23 cellular contexts compared by ENCODE assay signal in genomic region chr18:78623142-78623541, GRCh38.
"Had no signal": no experiment of that assay in that cellular context is flagged by ENCODE, and none has a peak within 500 bp of the region (broad histone marks: within the 10 kb centered on the region; RNA-seq: fewer than 3 reads in every experiment).

No MANE protein-coding gene starts in this region.

- H3K4me2 ChIP-seq: KMS-11, PC-9 had no signal

- H3K36me3 ChIP-seq: breast epithelium had no signal

- H3K27ac ChIP-seq: breast epithelium, KMS-11, PC-9 had no signal

- DNase-seq: activated B cell treated with CpG ODN at 0.5 μM for 24 hours; activated CD4-positive, alpha-beta memory T cell treated with anti-CD3 and anti-CD28 coated beads for 36 hours; activated CD4-positive, alpha-beta T cell treated with anti-CD3 and anti-CD28 coated beads for 1 hour; activated CD4-positive, alpha-beta T cell treated with anti-CD3 and anti-CD28 coated beads, Interleukin-2, amount 10 ng/mL, durations not matched to agents 24 days and 14 days; activated CD8-positive, alpha-beta memory T cell treated with anti-CD3 and anti-CD28 coated beads for 24 hours; activated T-cell treated with anti-CD3 and anti-CD28 coated beads, Interleukin-2, amount 50 U/mL, for 72 hours; caudate nucleus; MV-4-11; NCI-H1092 treated with DMSO at 0.1 percent for 48 hours; NCI-H1417 treated with DMSO at 0.1 percent for 48 hours; NCI-H1694; NCI-H2029; NCI-H2107; NCI-H345; NCI-H510A; NCI-H69; PC-9; SIG-M5; T-cell; T-helper 2 cell; T1000 had no signal

- H3K4me3 ChIP-seq: breast epithelium, PC-9 had no signal

- H2AFZ ChIP-seq: PC-9 had no signal

- H3K4me1 ChIP-seq: breast epithelium had no signal

- ATAC-seq: activated T-cell treated with anti-CD3 and anti-CD28 coated beads, Interleukin-2, amount 50 U/mL, for 72 hours; T-cell had no signal
